Comparison of ENCODE assay signal across 14 cellular contexts in genomic region chr22:35422936-35423335, GRCh38. TPM values are rescaled to one million over a fixed set of nuclear protein-coding genes. Genes with fewer than 3 reads are reported as not detected.
A peak's percentile ranks its signal among the peaks of the same experiment; 100 is the strongest.
DNase-seq lines count a peak whose midpoint lies in the region; ATAC-seq, FAIRE-seq and TF ChIP-seq lines count a peak whose summit lies in the region.
"Had no signal": no experiment of that assay in that cellular context is flagged by ENCODE, and none has a peak within 500 bp of the region (broad histone marks: within the 10 kb centered on the region; RNA-seq: fewer than 3 reads in every experiment).

No MANE protein-coding gene starts in this region.

- H3K36me3 ChIP-seq in kidney (ENCODE audit: control insufficient read depth in 1 of 2, insufficient read depth in 2 of 2, low read length in 2 of 2) (peaks cover 13 to 17% of the 10 kb centered on the region in 2 donors), adrenal gland (replicated peaks in 1 of 2) (peaks cover 0 to 17% of the 10 kb centered on the region in 2 donors)

- H3K9me3 ChIP-seq in H9 (ENCODE audit: control insufficient read depth, low read depth, low read length) = no peaks in the 10 kb centered on the region
- H3K9me3 ChIP-seq in kidney (ENCODE audit: control insufficient read depth in 1 of 2, low read length in 2 of 2) = no peaks in the 10 kb centered on the region
- H3K9me3 ChIP-seq in adrenal gland (replicated peaks in 1 of 3) = no peaks in the 10 kb centered on the region
- H3K9me3 ChIP-seq: BLaER1 treated with 17β-estradiol and CSF1 and Interleukin-3, amounts not matched to agents 10 nM and 100 nM had no signal

- no peak overlapping the region for H3K4ac ChIP-seq in H9 (ENCODE audit: low read depth, low read length)

- WGBS in H9 (ENCODE audit: extremely low coverage, insufficient read length, low lambda C conversion rate) = no CpG with 5 or more reads among the region's 9 CpGs
- WGBS in adrenal gland, 4 donors = 93 to 98% (median 96%) methylated on average over 3 to 9 of the region's 9 CpGs

- FAIRE-seq in kidney (lab: Jason Lieb, UNC) = no peak
- FAIRE-seq: GM19239 had no signal

- no peak overlapping the region for H2BK12ac ChIP-seq in H9 (ENCODE audit: insufficient read length, low read depth, low read length)

- no peak overlapping the region for H3K4me3 Mint-ChIP-seq in activated naive CD4-positive, alpha-beta T cell treated with anti-CD3 and anti-CD28 coated beads, Interleukin-2, amount 10 ng/mL, durations not matched to agents 7 days and 5 days
- no peak overlapping the region; a peak in 1 of 5 replicates for H3K4me3 Mint-ChIP-seq in H9
- no peak overlapping the region for H3K4me3 Mint-ChIP-seq in stimulated activated naive B cell treated with anti-CD40 and anti-IgM and Interleukin-4, amounts not matched to agents 10 μg/mL and 1 μg/mL and 100 μg/mL, for 72 hours
- H3K4me3 Mint-ChIP-seq: CD4-positive, CD25-positive, alpha-beta regulatory T cell had no signal

- no peak overlapping the region for H2BK5ac ChIP-seq in H9 (ENCODE audit: insufficient read length, low read length)

- H3K23me2 ChIP-seq in H9 (ENCODE audit: insufficient read length, low read depth, low read length, poor library complexity, severe bottlenecking) = no peaks in the 10 kb centered on the region

- peak overlapping the region; percentile 49 for H3K27ac Mint-ChIP-seq in activated naive CD4-positive, alpha-beta T cell treated with anti-CD3 and anti-CD28 coated beads, Interleukin-2, amount 10 ng/mL, durations not matched to agents 7 days and 5 days
- peak overlapping the region in 2 of 3 experiments; percentile 27 to 77; a peak in 3 of 7 replicates for H3K27ac Mint-ChIP-seq in H9
- peak overlapping the region; percentile 2 for H3K27ac Mint-ChIP-seq in stimulated activated naive B cell treated with anti-CD40 and anti-IgM and Interleukin-4, amounts not matched to agents 10 μg/mL and 1 μg/mL and 100 μg/mL, for 72 hours

- no peak overlapping the region for H3K18ac ChIP-seq in H9 (ENCODE audit: insufficient read length, low read depth, low read length)

- H2AK5ac ChIP-seq in H9 (ENCODE audit: insufficient read length, low read length) = no peak overlapping the region

- no peak overlapping the region for H3K4me2 ChIP-seq in H9 (ENCODE audit: insufficient read depth, insufficient read length, low read length)
- H3K4me2 ChIP-seq: BLaER1 treated with 17β-estradiol and CSF1 and Interleukin-3, amounts not matched to agents 10 nM and 100 nM had no signal

- no peak overlapping the region for H2BK20ac ChIP-seq in H9 (ENCODE audit: low read depth, low read length, poor library complexity, severe bottlenecking)

- no peaks in the 10 kb centered on the region for H3K9me3 Mint-ChIP-seq in activated naive CD4-positive, alpha-beta T cell treated with anti-CD3 and anti-CD28 coated beads, Interleukin-2, amount 10 ng/mL, durations not matched to agents 7 days and 5 days
- no peaks in the 10 kb centered on the region for H3K9me3 Mint-ChIP-seq in H9
- no peaks in the 10 kb centered on the region for H3K9me3 Mint-ChIP-seq in stimulated activated naive B cell treated with anti-CD40 and anti-IgM and Interleukin-4, amounts not matched to agents 10 μg/mL and 1 μg/mL and 100 μg/mL, for 72 hours
- H3K9me3 Mint-ChIP-seq: CD4-positive, CD25-positive, alpha-beta regulatory T cell had no signal

- H3K4me1 ChIP-seq in H9 (ENCODE audit: insufficient read depth, low read length) (no peaks in the 10 kb centered on the region), kidney (ENCODE audit: control insufficient read depth in 1 of 2, insufficient read depth in 1 of 2, low read depth in 1 of 2, low read length in 2 of 2) (no peaks in the 10 kb centered on the region), adrenal gland (replicated peaks in 1 of 2) (no peaks in the 10 kb centered on the region)

- no peak for DNase-seq in activated naive CD4-positive, alpha-beta T cell treated with anti-CD3 and anti-CD28 coated beads, Interleukin-2, amount 10 ng/mL, durations not matched to agents 7 days and 5 days
- no peak for DNase-seq in activated naive CD4-positive, alpha-beta T cell treated with anti-CD3 and anti-CD28 coated beads, Interleukin-2, amount 50 U/mL, for 16 hours
- DNase-seq in H9 (no peak), kidney (peak; percentile 66), NCI-H510A treated with DMSO at 0.1 percent for 48 hours (lab: John Stamatoyannopoulos, UW) (no peak), adrenal gland (no peak)
- no peak for DNase-seq in stimulated activated naive B cell treated with anti-CD40 and anti-IgM and Interleukin-4, amounts not matched to agents 10 μg/mL and 1 μg/mL and 100 μg/mL, for 72 hours
- DNase-seq: ACHN; CD4-positive, CD25-positive, alpha-beta regulatory T cell; DMS53; GF-D8; H7 had no signal

- no peak overlapping the region for H3K23ac ChIP-seq in H9 (ENCODE audit: insufficient read length, low read depth, low read length)

- H3K4me3 ChIP-seq in kidney (ENCODE audit: low read length in 2 of 2) = no peak overlapping the region
- H3K4me3 ChIP-seq in adrenal gland = no peak overlapping the region
- H3K4me3 ChIP-seq: BLaER1 treated with 17β-estradiol and CSF1 and Interleukin-3, amounts not matched to agents 10 nM and 100 nM had no signal

- H3K14ac ChIP-seq in H9 (ENCODE audit: insufficient read depth, low read length) = no peak overlapping the region

- H3K79me1 ChIP-seq in H9 (ENCODE audit: insufficient read depth, low read depth, low read length, poor library complexity, severe bottlenecking) = no peaks in the 10 kb centered on the region

- H3K27me3 Mint-ChIP-seq in activated naive CD4-positive, alpha-beta T cell treated with anti-CD3 and anti-CD28 coated beads, Interleukin-2, amount 10 ng/mL, durations not matched to agents 7 days and 5 days = no peaks in the 10 kb centered on the region
- no peaks in the 10 kb centered on the region for H3K27me3 Mint-ChIP-seq in H9 (ENCODE audit: low read depth)
- H3K27me3 Mint-ChIP-seq in stimulated activated naive B cell treated with anti-CD40 and anti-IgM and Interleukin-4, amounts not matched to agents 10 μg/mL and 1 μg/mL and 100 μg/mL, for 72 hours = no peaks in the 10 kb centered on the region
- H3K27me3 Mint-ChIP-seq: CD4-positive, CD25-positive, alpha-beta regulatory T cell had no signal

- TF ChIP-seq POLR2A in adrenal gland (IDR thresholded peaks at IDR 0.05) = no peak

- intact Hi-C loops in kidney (cut with DNase I) = no loop called here
- intact Hi-C loops in adrenal gland (cut with DNase I) = no loop called here

- H3K27ac ChIP-seq in H9 (ENCODE audit: insufficient read length, low read depth, low read length) (no peak overlapping the region), kidney (ENCODE audit: low read depth in 2 of 2, low read length in 2 of 2) (no peak overlapping the region), adrenal gland (no peak overlapping the region)
- H3K27ac ChIP-seq: BLaER1 treated with 17β-estradiol and CSF1 and Interleukin-3, amounts not matched to agents 10 nM and 100 nM had no signal

- H2AFZ ChIP-seq in H9 (ENCODE audit: low read length) = no peak overlapping the region

- H3T11ph ChIP-seq in H9 (ENCODE audit: low read length) = no peak overlapping the region

- no peak overlapping the region for H4K5ac ChIP-seq in H9 (ENCODE audit: insufficient read length, low read depth, low read length)

- no peak overlapping the region for H4K91ac ChIP-seq in H9 (ENCODE audit: insufficient read length, low read depth, low read length)

- no peak for ATAC-seq in stimulated activated naive B cell treated with anti-CD40 and anti-IgM and Interleukin-4, amounts not matched to agents 10 μg/mL and 1 μg/mL and 100 μg/mL, for 72 hours (replicated peaks)

- TF ChIP-seq CTCF in H9 (conservative IDR thresholded peaks at IDR 0.05) (no peak), kidney (IDR thresholded peaks at IDR 0.05; ENCODE audit: borderline replicate concordance, extremely low read depth, insufficient read depth) (no peak), adrenal gland (IDR thresholded peaks at IDR 0.05) (no peak)

- H3K9ac ChIP-seq in H9 (ENCODE audit: extremely low read depth, insufficient read length, low read length) (no peak overlapping the region), kidney (ENCODE audit: low read length in 2 of 2) (no peak overlapping the region)
- H3K9ac ChIP-seq: BLaER1 treated with 17β-estradiol and CSF1 and Interleukin-3, amounts not matched to agents 10 nM and 100 nM had no signal

- peaks cover 37% of the 10 kb centered on the region for H3K36me3 Mint-ChIP-seq in activated naive CD4-positive, alpha-beta T cell treated with anti-CD3 and anti-CD28 coated beads, Interleukin-2, amount 10 ng/mL, durations not matched to agents 7 days and 5 days
- peaks cover 48 to 92% (median 84%) of the 10 kb centered on the region in 3 experiments; a peak in 6 of 7 replicates for H3K36me3 Mint-ChIP-seq in H9 (ENCODE audit: insufficient read depth in 1 of 3, low read depth in 3 of 3)
- peaks cover 47 to 67% of the 10 kb centered on the region in 2 donors for H3K36me3 Mint-ChIP-seq in stimulated activated naive B cell treated with anti-CD40 and anti-IgM and Interleukin-4, amounts not matched to agents 10 μg/mL and 1 μg/mL and 100 μg/mL, for 72 hours

- no peak overlapping the region for H2BK120ac ChIP-seq in H9 (ENCODE audit: low read depth, low read length, poor library complexity, severe bottlenecking)

- H2BK15ac ChIP-seq in H9 (ENCODE audit: low read depth, low read length) = no peak overlapping the region

- no peak overlapping the region for H3K56ac ChIP-seq in H9 (ENCODE audit: insufficient read length, low read depth, low read length)

- H3K79me2 ChIP-seq in H9 (ENCODE audit: insufficient read depth, low read length) = no peaks in the 10 kb centered on the region

- H3K27me3 ChIP-seq in H9 (ENCODE audit: insufficient read depth, low read length) (no peaks in the 10 kb centered on the region), adrenal gland (no peaks in the 10 kb centered on the region)
- H3K27me3 ChIP-seq: BLaER1 treated with 17β-estradiol and CSF1 and Interleukin-3, amounts not matched to agents 10 nM and 100 nM had no signal

- no peak overlapping the region for H4K8ac ChIP-seq in H9 (replicated peaks; ENCODE audit: insufficient read length, low read depth, low read length)

- peaks cover 6% of the 10 kb centered on the region for H3K4me1 Mint-ChIP-seq in activated naive CD4-positive, alpha-beta T cell treated with anti-CD3 and anti-CD28 coated beads, Interleukin-2, amount 10 ng/mL, durations not matched to agents 7 days and 5 days
- H3K4me1 Mint-ChIP-seq in H9 = peaks cover 33 to 43% of the 10 kb centered on the region in 2 experiments
- H3K4me1 Mint-ChIP-seq in stimulated activated naive B cell treated with anti-CD40 and anti-IgM and Interleukin-4, amounts not matched to agents 10 μg/mL and 1 μg/mL and 100 μg/mL, for 72 hours = peaks cover 15% of the 10 kb centered on the region in 2 donors

- no peaks in the 10 kb centered on the region for H4K20me1 ChIP-seq in H9 (ENCODE audit: control insufficient read depth, insufficient read depth, insufficient read length)

- CTCF ChIA-PET in activated naive CD4-positive, alpha-beta T cell treated with anti-CD3 and anti-CD28 coated beads, Interleukin-2, amount 10 ng/mL, durations not matched to agents 7 days and 5 days (lab: Charles Lee) = no interaction called here

RNA-seq across cellular contexts. Expression of gene MCM5, which starts 23.0 kb away (rescaled TPM):
- total RNA-seq in H9 (2021) (274 and 293 TPM in 2 replicates), kidney (26.4 TPM), adrenal gland (10 to 100 TPM in 7 of 8 donors, 1 to 10 TPM in 1; 9.0 to 20.1 (median 16.4) TPM)
- polyA plus RNA-seq in kidney (ENCODE audit: insufficient read depth, low read depth, low replicate concordance) (10.2 TPM), adrenal gland (1 to 10 TPM; 3.9 to 9.6 (median 7.0) TPM)

RNA-seq across cellular contexts. Expression of gene HMOX1, which starts 42.0 kb away (rescaled TPM):
- total RNA-seq in H9 (2021) = 22.7 and 25.7 TPM in 2 replicates
- 37.7 TPM for total RNA-seq in kidney
- polyA plus RNA-seq in kidney (ENCODE audit: insufficient read depth, low read depth, low replicate concordance) = 234 TPM
- total RNA-seq in adrenal gland = 100 to 1,000 TPM in 2 of 8 donors, 10 to 100 TPM in 6; 30.8 to 578 (median 57.4) TPM
- polyA plus RNA-seq in adrenal gland = 10 to 100 TPM; 15.4 to 27.6 (median 27.3) TPM
- total RNA-seq: CD4-positive, CD25-positive, alpha-beta regulatory T cell had no signal

Comparison
In these comparisons a context has a peak if more than half of its experiments do, and no peak if none do; other contexts are left out.
1. H3K27ac Mint-ChIP-seq: peak in every context shown above with its lines; median percentile 52 in H9; 49 in activated naive CD4-positive, alpha-beta T cell treated with anti-CD3 and anti-CD28 coated beads, Interleukin-2, amount 10 ng/mL, durations not matched to agents 7 days and 5 days; 2 in stimulated activated naive B cell treated with anti-CD40 and anti-IgM and Interleukin-4, amounts not matched to agents 10 μg/mL and 1 μg/mL and 100 μg/mL, for 72 hours.
2. RNA of gene MCM5, which starts 23.0 kb away (total RNA-seq): 274 to 293 TPM in H9; 26.4 TPM in kidney (single experiment) and 9.0 to 20.1 TPM in adrenal gland; every median in the first group is over 10 times any median in the second.